In genomic region chr1:8631163-8631562, GRCh38 we compare ENCODE assay signal across 22 cellular contexts.
A peak's percentile ranks its signal among the peaks of the same experiment; 100 is the strongest.
DNase-seq lines count a peak whose midpoint lies in the region; TF ChIP-seq lines count a peak whose summit lies in the region.
"Had no signal": no experiment of that assay in that cellular context is flagged by ENCODE, and none has a peak within 500 bp of the region (broad histone marks: within the 10 kb centered on the region; RNA-seq: fewer than 3 reads in every experiment).

No MANE protein-coding gene starts in this region.

- H3K27ac ChIP-seq in SJSA1, result peak overlapping the region; percentile 3; the same call in 1 of the 2 replicates
- no peak overlapping the region for H3K27ac ChIP-seq in Karpas-422 (ENCODE audit: low read length)
- H3K27ac ChIP-seq: ascending aorta, HL-60, right lobe of liver, WERI-Rb-1 had no signal

- in situ Hi-C loops in G401 (cut with HindIII; ENCODE audit: low sequenced_read_pairs), result no loop called here

- H3K4me1 ChIP-seq in SJSA1 (replicated peaks), result peaks cover 60% of the 10 kb centered on the region
- H3K4me1 ChIP-seq in Karpas-422 (ENCODE audit: low read length), result peaks cover 18% of the 10 kb centered on the region

- H3K27me3 ChIP-seq in SJSA1 (replicated peaks) (no peaks in the 10 kb centered on the region), Karpas-422 (ENCODE audit: low read length) (no peaks in the 10 kb centered on the region)
- H3K27me3 ChIP-seq: ascending aorta, right lobe of liver had no signal

- no peak overlapping the region for H3K9ac ChIP-seq in Karpas-422 (ENCODE audit: low read length)

- no peaks in the 10 kb centered on the region for H3K27me3 Mint-ChIP-seq in osteocyte (ENCODE audit: unreplicated experiment)
- H3K27me3 Mint-ChIP-seq: activated CD8-positive, alpha-beta T cell treated with anti-CD3 and anti-CD28 coated beads for 36 hours; T-cell had no signal

- H3K36me3 ChIP-seq in SJSA1 (no peaks in the 10 kb centered on the region), Karpas-422 (ENCODE audit: insufficient read depth, low read length) (no peaks in the 10 kb centered on the region)
- H3K36me3 ChIP-seq: ascending aorta, right lobe of liver had no signal

- H3K9me3 ChIP-seq in SJSA1 (replicated peaks) (no peaks in the 10 kb centered on the region), Karpas-422 (ENCODE audit: low read length) (no peaks in the 10 kb centered on the region)
- H3K9me3 ChIP-seq: ascending aorta, right lobe of liver had no signal

- peak overlapping the region; percentile 34 for H3K4me3 Mint-ChIP-seq in osteocyte (ENCODE audit: unreplicated experiment)
- H3K4me3 Mint-ChIP-seq: activated CD8-positive, alpha-beta T cell treated with anti-CD3 and anti-CD28 coated beads for 36 hours; activated T-cell treated with anti-CD3 and anti-CD28 coated beads, Interleukin-2, amount 50 U/mL, for 4 hours; T-cell had no signal

- H3K4me2 ChIP-seq in Karpas-422 (ENCODE audit: low read depth, low read length, poor library complexity, severe bottlenecking), result no peak overlapping the region

- DNase-seq in G401 (ENCODE audit: low spot score) (peak; percentile 13), SJSA1 (ENCODE audit: low read depth in 1 of 2, low spot score in 2 of 2) (peak; percentile 48 to 51), glomerular visceral epithelial cell (ENCODE audit: extremely low spot score) (peak; percentile 49), osteocyte (ENCODE audit: extremely low spot score, unreplicated experiment) (no peak), NCI-H2107 (lab: John Stamatoyannopoulos, UW) (no peak), occipital lobe (lab: John Stamatoyannopoulos, UW) (no peak), posterior cingulate gyrus (no peak), Karpas-422 (no peak)
- DNase-seq: activated CD8-positive, alpha-beta T cell treated with anti-CD3 and anti-CD28 coated beads for 36 hours; activated naive CD4-positive, alpha-beta T cell treated with anti-CD3 and anti-CD28 coated beads, Interleukin-2, amount 50 U/mL, for 16 hours; activated T-cell treated with anti-CD3 and anti-CD28 coated beads, Interleukin-2, amount 50 U/mL, for 4 hours; AML-193; cortex of kidney; kidney glomerular epithelial cell; NCI-H2081; NCI-H510A; right lobe of liver; stimulated activated naive CD8-positive, alpha-beta T cell treated with anti-CD3 and anti-CD28 coated beads, Interleukin-15, Interleukin-2, amounts not matched to agents 100 U/mL and 50 U/mL, for 24 hours; T-cell; WERI-Rb-1 had no signal

- no peak for TF ChIP-seq CTCF in osteocyte (IDR thresholded peaks at IDR 0.05)

- no peak overlapping the region for H2AFZ ChIP-seq in Karpas-422 (ENCODE audit: low read length)

- H4K20me1 ChIP-seq in Karpas-422 (ENCODE audit: insufficient read depth, low read depth, low read length), result peaks cover 40% of the 10 kb centered on the region

- H3K4me3 ChIP-seq in SJSA1 (no peak overlapping the region), Karpas-422 (ENCODE audit: low read length) (no peak overlapping the region)
- H3K4me3 ChIP-seq: ascending aorta, right lobe of liver had no signal

- no peaks in the 10 kb centered on the region for H3K9me2 ChIP-seq in Karpas-422 (replicated peaks; ENCODE audit: insufficient read depth, low read length)

- intact Hi-C loops in posterior cingulate gyrus (cut with DNase I), result loop anchor here (5.0 kb wide), 1 partner anchor 71 kb away; no protein-coding TSS in a partner anchor

- H3K27ac Mint-ChIP-seq in osteocyte (ENCODE audit: unreplicated experiment), result peak overlapping the region; percentile 74
- H3K27ac Mint-ChIP-seq: activated CD8-positive, alpha-beta T cell treated with anti-CD3 and anti-CD28 coated beads for 36 hours; T-cell had no signal

- no peaks in the 10 kb centered on the region for H3K79me2 ChIP-seq in Karpas-422 (ENCODE audit: low read length)

- H3K4me1 Mint-ChIP-seq in osteocyte (ENCODE audit: unreplicated experiment), result peaks cover 53% of the 10 kb centered on the region

- H3K36me3 Mint-ChIP-seq in osteocyte (ENCODE audit: unreplicated experiment), result peaks cover 16% of the 10 kb centered on the region

- no peaks in the 10 kb centered on the region for H3K9me3 Mint-ChIP-seq in osteocyte (ENCODE audit: unreplicated experiment)
- H3K9me3 Mint-ChIP-seq: activated CD8-positive, alpha-beta T cell treated with anti-CD3 and anti-CD28 coated beads for 36 hours; activated T-cell treated with anti-CD3 and anti-CD28 coated beads, Interleukin-2, amount 50 U/mL, for 4 hours; T-cell had no signal

Comparison
In these comparisons a context has a peak if more than half of its experiments do, and no peak if none do; other contexts are left out.
1. DNase-seq: peak in G401 (single experiment), SJSA1 (2 of 2) and glomerular visceral epithelial cell (single experiment); none in osteocyte (single experiment), NCI-H2107 (single experiment), occipital lobe (single experiment), posterior cingulate gyrus (0 of 10) and Karpas-422 (single experiment).